Comparison of ENCODE assay signal across 1 cellular context in genomic region chr10:72297281-72297967, GRCh38.
TF ChIP-seq lines count a peak whose summit lies in the region.

No MANE protein-coding gene starts in this region.

TF ChIP-seq in WTC11, 78 proteins besides CTCF, POLR2A, EP300 and RAD21 (continued from another document):
- TF ChIP-seq AR (CRISPR knock-in tag; IDR thresholded peaks at IDR 0.05): no peak
- no peak for TF ChIP-seq EMX1 (CRISPR knock-in tag; IDR thresholded peaks at IDR 0.05)
- TF ChIP-seq ZNF396 (CRISPR knock-in tag; IDR thresholded peaks at IDR 0.05; ENCODE audit: borderline replicate concordance): no peak
- no peak for TF ChIP-seq ERG (CRISPR knock-in tag; IDR thresholded peaks at IDR 0.05)
- peak; percentile 58 for TF ChIP-seq GTF2I (CRISPR knock-in tag; conservative IDR thresholded peaks at IDR 0.05)
